Comparison of ENCODE assay signal across 17 cellular contexts in the genomic region with DNA sequence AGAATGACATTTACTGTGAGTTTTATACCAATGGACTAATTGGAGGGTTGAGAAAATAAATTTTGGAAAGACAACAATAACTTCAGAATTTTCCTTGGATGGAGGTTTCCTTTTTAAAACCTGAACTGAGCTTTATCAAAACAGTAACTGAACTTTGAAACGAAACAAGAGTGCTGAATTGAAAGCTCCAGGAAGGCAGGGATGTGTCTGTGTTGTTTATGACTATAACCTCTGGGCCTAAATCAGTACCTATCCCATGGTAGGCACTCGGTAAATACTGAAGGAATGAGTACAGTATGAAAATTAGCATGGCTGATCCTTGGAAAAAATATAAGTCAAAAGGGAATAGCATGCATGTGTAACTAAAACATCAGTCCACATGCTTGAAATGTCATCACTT.
"Had no signal": no experiment of that assay in that cellular context is flagged by ENCODE, and none has a peak within 500 bp of the region (broad histone marks: within the 10 kb centered on the region; RNA-seq: fewer than 3 reads in every experiment).

No MANE protein-coding gene starts in this region.

- DNase-seq: effector memory CD4-positive, alpha-beta T cell; heart right ventricle; naive thymus-derived CD8-positive, alpha-beta T cell; posterior cingulate gyrus; right cardiac atrium; spleen; stimulated activated CD4-positive, alpha-beta T cell treated with anti-CD3 and anti-CD28 coated beads, Interleukin-15, amount 100 ng/mL, for 24 hours; stimulated activated CD4-positive, alpha-beta T cell treated with anti-CD3 and anti-CD28 coated beads, Interleukin-1b, Interleukin-23, amount 100 ng/mL, for 48 hours; stimulated activated CD4-positive, alpha-beta T cell treated with anti-CD3 and anti-CD28 coated beads, Interleukin-4, amount 100 ng/mL, for 24 hours; testis had no signal

- H3K27ac ChIP-seq: spleen had no signal

- H3K9me3 ChIP-seq: heart right ventricle, mucosa of descending colon, spleen, testis, tibial nerve had no signal

- H3K4me1 Mint-ChIP-seq: central memory CD8-positive, alpha-beta T cell; naive thymus-derived CD8-positive, alpha-beta T cell; neural crest cell; stimulated activated memory B cell treated with anti-CD40 and anti-IgM and Interleukin-4, amounts not matched to agents 10 μg/mL and 1 μg/mL and 100 μg/mL, for 72 hours had no signal

- H3K4me1 ChIP-seq: spleen, testis had no signal

- H3K27ac Mint-ChIP-seq: naive thymus-derived CD8-positive, alpha-beta T cell; stimulated activated memory B cell treated with anti-CD40 and anti-IgM and Interleukin-4, amounts not matched to agents 10 μg/mL and 1 μg/mL and 100 μg/mL, for 72 hours; stimulated activated naive CD8-positive, alpha-beta T cell treated with anti-CD3 and anti-CD28 coated beads, Interleukin-15, Interleukin-2, amounts not matched to agents 100 ng/mL and 50 ng/mL, for 24 hours had no signal

- ATAC-seq: esophagus mucosa; heart right ventricle; naive thymus-derived CD8-positive, alpha-beta T cell; right cardiac atrium; stimulated activated memory B cell treated with anti-CD40 and anti-IgM and Interleukin-4, amounts not matched to agents 10 μg/mL and 1 μg/mL and 100 μg/mL, for 72 hours had no signal

- H3K27me3 Mint-ChIP-seq: central memory CD8-positive, alpha-beta T cell; stimulated activated memory B cell treated with anti-CD40 and anti-IgM and Interleukin-4, amounts not matched to agents 10 μg/mL and 1 μg/mL and 100 μg/mL, for 72 hours; stimulated activated naive CD8-positive, alpha-beta T cell treated with anti-CD3 and anti-CD28 coated beads, Interleukin-15, Interleukin-2, amounts not matched to agents 100 ng/mL and 50 ng/mL, for 24 hours had no signal

- H3K27me3 ChIP-seq: heart right ventricle, spleen, testis, tibial nerve had no signal

- H3K36me3 ChIP-seq: heart right ventricle, spleen, tibial nerve had no signal

- H3K9me3 Mint-ChIP-seq: central memory CD8-positive, alpha-beta T cell; naive thymus-derived CD8-positive, alpha-beta T cell; neural crest cell; stimulated activated memory B cell treated with anti-CD40 and anti-IgM and Interleukin-4, amounts not matched to agents 10 μg/mL and 1 μg/mL and 100 μg/mL, for 72 hours; stimulated activated naive CD8-positive, alpha-beta T cell treated with anti-CD3 and anti-CD28 coated beads, Interleukin-15, Interleukin-2, amounts not matched to agents 100 ng/mL and 50 ng/mL, for 24 hours had no signal

- H3K36me3 Mint-ChIP-seq: naive thymus-derived CD8-positive, alpha-beta T cell; stimulated activated memory B cell treated with anti-CD40 and anti-IgM and Interleukin-4, amounts not matched to agents 10 μg/mL and 1 μg/mL and 100 μg/mL, for 72 hours had no signal

- H3K4me3 ChIP-seq: heart right ventricle, mucosa of descending colon, spleen, testis, tibial nerve had no signal

- H3K4me3 Mint-ChIP-seq: central memory CD8-positive, alpha-beta T cell; naive thymus-derived CD8-positive, alpha-beta T cell; neural crest cell; stimulated activated memory B cell treated with anti-CD40 and anti-IgM and Interleukin-4, amounts not matched to agents 10 μg/mL and 1 μg/mL and 100 μg/mL, for 72 hours; stimulated activated naive CD8-positive, alpha-beta T cell treated with anti-CD3 and anti-CD28 coated beads, Interleukin-15, Interleukin-2, amounts not matched to agents 100 ng/mL and 50 ng/mL, for 24 hours had no signal
